11 cellular contexts compared by ENCODE assay signal in genomic region chr7:41816111-41816510, GRCh38.
A peak's percentile ranks its signal among the peaks of the same experiment; 100 is the strongest.
DNase-seq lines count a peak whose midpoint lies in the region; ATAC-seq and TF ChIP-seq lines count a peak whose summit lies in the region.
"Had no signal": no experiment of that assay in that cellular context is flagged by ENCODE, and none has a peak within 500 bp of the region (broad histone marks: within the 10 kb centered on the region; RNA-seq: fewer than 3 reads in every experiment).

No MANE protein-coding gene starts in this region.

- H3K79me2 ChIP-seq in SK-N-SH (ENCODE audit: insufficient read depth): no peaks in the 10 kb centered on the region

- 39% methylated on average over 4 of the region's 4 CpGs for WGBS in SK-N-SH (ENCODE audit: low lambda C conversion rate)
- 69% methylated on average over 4 of the region's 4 CpGs; no CpG with 5 or more reads in 1 of the 2 donors for WGBS in transverse colon (ENCODE audit: low coverage in 1 of 2), 2 donors

- H3K4me3 ChIP-seq in SK-N-SH (ENCODE audit: low read depth in 2 of 2, low read length in 1 of 2) (no peak overlapping the region), transverse colon (no peak overlapping the region)

- H3K27me3 Mint-ChIP-seq in natural killer cell treated with Interleukin-12 subunit alpha and Interleukin-12 subunit beta and Interleukin-15 and Interleukin-18, amount 100 ng/mL, for 72 hours: no peaks in the 10 kb centered on the region

- no peaks in the 10 kb centered on the region for H3K36me3 Mint-ChIP-seq in natural killer cell treated with Interleukin-12 subunit alpha and Interleukin-12 subunit beta and Interleukin-15 and Interleukin-18, amount 100 ng/mL, for 72 hours

- no peak for TF ChIP-seq POLR2A in transverse colon (IDR thresholded peaks at IDR 0.05)

- CTCF ChIA-PET in SK-N-SH (lab: Yijun Ruan, JAX): interaction anchor here (1.7 kb wide), 1 partner anchor 1060 kb away, joined by 3 read pairs; no protein-coding TSS in a partner anchor

- intact Hi-C loops in transverse colon (cut with DNase I; ENCODE audit: low total_unique reads): no loop called here

- DNase-seq in SK-N-SH: no peak
- peak; percentile 69 for DNase-seq in RPMI7951 (ENCODE audit: low read depth)
- peak; percentile 64 for DNase-seq in natural killer cell treated with Interleukin-12 subunit alpha and Interleukin-12 subunit beta and Interleukin-15 and Interleukin-18, amount 100 ng/mL, for 72 hours (ENCODE audit: low spot score)
- no peak for DNase-seq in transverse colon
- no peak for DNase-seq in DMS153 treated with DMSO at 0.1 percent for 48 hours (lab: John Stamatoyannopoulos, UW; ENCODE audit: unreplicated experiment)
- no peak for DNase-seq in occipital lobe (lab: John Stamatoyannopoulos, UW)
- DNase-seq: central memory CD4-positive, alpha-beta T cell; NCI-H526; nephron progenitor cell had no signal

- H3K9ac ChIP-seq in SK-N-SH: no peak overlapping the region

- peaks cover 2% of the 10 kb centered on the region for H3K9me3 Mint-ChIP-seq in natural killer cell treated with Interleukin-12 subunit alpha and Interleukin-12 subunit beta and Interleukin-15 and Interleukin-18, amount 100 ng/mL, for 72 hours

- no peak for TF ChIP-seq CTCF in SK-N-SH (IDR thresholded peaks at IDR 0.05)
- TF ChIP-seq CTCF in transverse colon (IDR thresholded peaks at IDR 0.05): no peak

- H3K4me2 ChIP-seq in SK-N-SH: no peak overlapping the region

- TF ChIP-seq EP300 in SK-N-SH (IDR thresholded peaks at IDR 0.05; ENCODE audit: borderline replicate concordance in 1 of 2, low read depth in 1 of 2, low read length in 1 of 2): no peak
- no peak for TF ChIP-seq EP300 in transverse colon (IDR thresholded peaks at IDR 0.05; ENCODE audit: low read depth)

- H3K9me3 ChIP-seq in SK-N-SH (peaks cover 14% of the 10 kb centered on the region; the same call in 1 of the 2 replicates), transverse colon (no peaks in the 10 kb centered on the region)

- peaks cover 33 to 55% of the 10 kb centered on the region in 2 donors for H3K4me1 Mint-ChIP-seq in natural killer cell treated with Interleukin-12 subunit alpha and Interleukin-12 subunit beta and Interleukin-15 and Interleukin-18, amount 100 ng/mL, for 72 hours (ENCODE audit: low read depth in 2 of 2)
- H3K4me1 Mint-ChIP-seq: nephron progenitor cell had no signal

- peak; percentile 44; the same call in 2 of the 3 replicates for ATAC-seq in SK-N-SH treated with all-trans-retinoic acid at 6 μM for 48 hours
- ATAC-seq in HG02763 (IDR thresholded peaks at IDR 0.05; ENCODE audit: unreplicated experiment): peak; percentile 52
- ATAC-seq in natural killer cell treated with Interleukin-12 subunit alpha and Interleukin-12 subunit beta and Interleukin-15 and Interleukin-18, amount 100 ng/mL, for 72 hours: peak; percentile 66 to 69

- H3F3A ChIP-seq in SK-N-SH (replicated peaks; ENCODE audit: insufficient read depth): peaks cover 6% of the 10 kb centered on the region

- peaks cover 0 to 3% of the 10 kb centered on the region in 2 experiments for H3K36me3 ChIP-seq in SK-N-SH (replicated peaks in 1 of 2; ENCODE audit: control insufficient read depth in 1 of 2, insufficient read depth in 2 of 2, low read length in 1 of 2)
- H3K36me3 ChIP-seq in transverse colon: no peaks in the 10 kb centered on the region

- in situ Hi-C loops in transverse colon (cut with MboI; ENCODE audit: low pct_ligation_motif_present in 1 of 4, low pct_unique_long_range_greater_than_20kb in 1 of 4, low sequenced_read_pairs in 3 of 4): no loop called here

- H3K27ac ChIP-seq in SK-N-SH (ENCODE audit: low read depth in 2 of 2, low read length in 1 of 2): no peak overlapping the region
- no peak overlapping the region for H3K27ac ChIP-seq in transverse colon

- no peak overlapping the region for H2AFZ ChIP-seq in SK-N-SH (ENCODE audit: low read depth)

- H3K4me1 ChIP-seq in SK-N-SH (ENCODE audit: control insufficient read depth in 1 of 2, insufficient read depth in 2 of 2, low read depth in 1 of 2, low read length in 1 of 2) (peaks cover 0 to 7% of the 10 kb centered on the region in 2 experiments; a peak in 1 of 4 replicates), transverse colon (no peaks in the 10 kb centered on the region)

- H3K9me2 ChIP-seq in SK-N-SH: no peaks in the 10 kb centered on the region

- H3K27ac Mint-ChIP-seq in natural killer cell treated with Interleukin-12 subunit alpha and Interleukin-12 subunit beta and Interleukin-15 and Interleukin-18, amount 100 ng/mL, for 72 hours: peak overlapping the region; percentile 50 to 87
- H3K27ac Mint-ChIP-seq: nephron progenitor cell had no signal

- no peaks in the 10 kb centered on the region for H4K20me1 ChIP-seq in SK-N-SH (ENCODE audit: insufficient read depth)

- no peak for TF ChIP-seq RAD21 in SK-N-SH (IDR thresholded peaks at IDR 0.05; ENCODE audit: low read length)

- POLR2A ChIA-PET in SK-N-SH (lab: Yijun Ruan, JAX): no interaction called here

- H3K4me3 Mint-ChIP-seq in natural killer cell treated with Interleukin-12 subunit alpha and Interleukin-12 subunit beta and Interleukin-15 and Interleukin-18, amount 100 ng/mL, for 72 hours: peak overlapping the region; percentile 59
- H3K4me3 Mint-ChIP-seq: nephron progenitor cell had no signal

- H3K27me3 ChIP-seq in SK-N-SH (ENCODE audit: insufficient read depth) (no peaks in the 10 kb centered on the region), transverse colon (no peaks in the 10 kb centered on the region)

TF ChIP-seq in SK-N-SH treated with all-trans-retinoic acid at 6 μM for 48 hours, 23 proteins besides CTCF, POLR2A, EP300 and RAD21:
- TF ChIP-seq ZNF565 (CRISPR knock-in tag; conservative IDR thresholded peaks at IDR 0.05; ENCODE audit: low read depth): no peak
- TF ChIP-seq ZNF8 (CRISPR knock-in tag; IDR thresholded peaks at IDR 0.05): no peak
- no peak for TF ChIP-seq POU6F1 (CRISPR knock-in tag; IDR thresholded peaks at IDR 0.05; ENCODE audit: borderline replicate concordance, low read depth)
- TF ChIP-seq ZNF70 (CRISPR knock-in tag; IDR thresholded peaks at IDR 0.05): no peak
- no peak for TF ChIP-seq CREB5 (CRISPR knock-in tag; IDR thresholded peaks at IDR 0.05; ENCODE audit: low read depth)
- no peak for TF ChIP-seq ZFP3 (CRISPR knock-in tag; IDR thresholded peaks at IDR 0.05)

TF ChIP-seq in SK-N-SH, 30 proteins besides CTCF, POLR2A, EP300 and RAD21:
- TF ChIP-seq YY1 (IDR thresholded peaks at IDR 0.05; ENCODE audit: low read depth) (no peak), EZH2phosphoT487 (IDR thresholded peaks at IDR 0.05; ENCODE audit: borderline replicate concordance, low read depth) (no peak), ELF1 (IDR thresholded peaks at IDR 0.05) (no peak), RXRA (IDR thresholded peaks at IDR 0.05; ENCODE audit: borderline replicate concordance, low read depth) (no peak), TEAD4 (IDR thresholded peaks at IDR 0.05; ENCODE audit: borderline replicate concordance, insufficient read depth) (no peak)

Comparison
In these comparisons a context has a peak if more than half of its experiments do, and no peak if none do; other contexts are left out.
1. DNase-seq: peak in RPMI7951 (single experiment) and natural killer cell treated with Interleukin-12 subunit alpha and Interleukin-12 subunit beta and Interleukin-15 and Interleukin-18, amount 100 ng/mL, for 72 hours (single experiment); none in SK-N-SH (single experiment), transverse colon (single experiment), DMS153 treated with DMSO at 0.1 percent for 48 hours (single experiment) and occipital lobe (single experiment).
2. Peak in every context shown above with its lines, with median percentiles within 50 percentile points of each other: ATAC-seq.